8 cellular contexts compared by ENCODE assay signal in genomic region chr2:11583840-11584529, GRCh38. TPM values are rescaled to one million over a fixed set of nuclear protein-coding genes. Genes with fewer than 3 reads are reported as not detected.
A peak's percentile ranks its signal among the peaks of the same experiment; 100 is the strongest.
DNase-seq lines count a peak whose midpoint lies in the region; ATAC-seq and TF ChIP-seq lines count a peak whose summit lies in the region.

No MANE protein-coding gene starts in this region.

- H3K27me3 ChIP-seq in dorsolateral prefrontal cortex: no peaks in the 10 kb centered on the region

- peaks cover 18% of the 10 kb centered on the region for H3K4me1 Mint-ChIP-seq in activated CD4-positive, alpha-beta T cell treated with anti-CD3 and anti-CD28 coated beads, Interleukin-2, amount 10 ng/mL, durations not matched to agents 24 days and 14 days

- H3K4me3 ChIP-seq in dorsolateral prefrontal cortex (no peak overlapping the region), mesodermal cell (ENCODE audit: extremely low read depth, insufficient read depth, low read length, poor library complexity, severe bottlenecking) (no peak overlapping the region)

- intact Hi-C loops in activated CD4-positive, alpha-beta T cell treated with anti-CD3 and anti-CD28 coated beads, Interleukin-2, amount 10 ng/mL, durations not matched to agents 24 days and 14 days (cut with micrococcal nuclease): loop anchor here (1.0 to 5.0 kb wide), 9 partner anchors 98 to 751 kb away; partner anchors contain the start of genes ROCK2 and SLC66A3
- intact Hi-C loops in dorsolateral prefrontal cortex (cut with DNase I): loop anchor here (1.0 to 10.0 kb wide), 6 partner anchors 87 to 749 kb away; partner anchors contain the start of gene ROCK2 (in 1 of the 2)

- H3K27ac Mint-ChIP-seq in activated CD4-positive, alpha-beta T cell treated with anti-CD3 and anti-CD28 coated beads, Interleukin-2, amount 10 ng/mL, durations not matched to agents 24 days and 14 days: peak overlapping the region; percentile 52

- H3K9me3 ChIP-seq in mesodermal cell (ENCODE audit: control insufficient read depth, low read length): no peaks in the 10 kb centered on the region

- 76 to 79% methylated on average over 9 to 12 of the region's 14 CpGs for WGBS in mesodermal cell (ENCODE audit: insufficient coverage in 2 of 2), 2 experiments

- peaks cover 42% of the 10 kb centered on the region for H3K36me3 ChIP-seq in mesodermal cell (ENCODE audit: control insufficient read depth, insufficient read depth, low read length)

- H3K4me1 ChIP-seq in mesodermal cell (ENCODE audit: control insufficient read depth, insufficient read depth, low read length, poor library complexity, severe bottlenecking): peaks cover 5% of the 10 kb centered on the region

- peaks cover 5% of the 10 kb centered on the region for H3K27me3 Mint-ChIP-seq in activated CD4-positive, alpha-beta T cell treated with anti-CD3 and anti-CD28 coated beads, Interleukin-2, amount 10 ng/mL, durations not matched to agents 24 days and 14 days

- H3K4me3 Mint-ChIP-seq in activated CD4-positive, alpha-beta T cell treated with anti-CD3 and anti-CD28 coated beads, Interleukin-2, amount 10 ng/mL, durations not matched to agents 24 days and 14 days: no peak overlapping the region

- DNase-seq in AG20443 (ENCODE audit: low spot score) (peak; percentile 92), NCI-H510A (lab: John Stamatoyannopoulos, UW) (peak; percentile 23), dorsolateral prefrontal cortex (peak; percentile 61 to 90 (median 83))
- peak; percentile 88 for DNase-seq in activated CD4-positive, alpha-beta T cell treated with anti-CD3 and anti-CD28 coated beads, Interleukin-2, amount 10 ng/mL, durations not matched to agents 24 days and 14 days
- peak; percentile 52 to 70 for DNase-seq in stimulated activated CD8-positive, alpha-beta memory T cell treated with anti-CD3 and anti-CD28 coated beads, Interleukin-15, amount 100 ng/mL, for 4 hours (ENCODE audit: low read depth in 2 of 2)

- no peaks in the 10 kb centered on the region for H3K9me3 Mint-ChIP-seq in activated CD4-positive, alpha-beta T cell treated with anti-CD3 and anti-CD28 coated beads, Interleukin-2, amount 10 ng/mL, durations not matched to agents 24 days and 14 days

- ATAC-seq in GM18870 (IDR thresholded peaks at IDR 0.05; ENCODE audit: unreplicated experiment): peak; percentile 75
- peak; percentile 63 for ATAC-seq in HG03139 (IDR thresholded peaks at IDR 0.05; ENCODE audit: unreplicated experiment)

- H3K27ac ChIP-seq in dorsolateral prefrontal cortex (peak overlapping the region in 24 of 59 donors; percentile 8 to 81 (median 47)), mesodermal cell (ENCODE audit: low read depth, low read length, severe bottlenecking) (peak overlapping the region; percentile 65)

- H3K36me3 Mint-ChIP-seq in activated CD4-positive, alpha-beta T cell treated with anti-CD3 and anti-CD28 coated beads, Interleukin-2, amount 10 ng/mL, durations not matched to agents 24 days and 14 days (ENCODE audit: low read depth): no peaks in the 10 kb centered on the region

- TF ChIP-seq CTCF in dorsolateral prefrontal cortex (IDR thresholded peaks at IDR 0.05 in 54 of 56, conservative IDR thresholded peaks at IDR 0.05 in 2 of 56; ENCODE audit: low read depth in 1 of 56, partially characterized antibody in 56 of 56): peak; percentile 84 to 100 (median 96)

RNA-seq across cellular contexts. Expression of gene GREB1, which starts 50.1 kb away (rescaled TPM):
- total RNA-seq in activated CD4-positive, alpha-beta T cell treated with anti-CD3 and anti-CD28 coated beads, Interleukin-2, amount 10 ng/mL, durations not matched to agents 24 days and 14 days: 0.05 and 0.24 TPM in 2 replicates
- 10 to 100 TPM; 21.2 to 61.8 (median 37.2) TPM for total RNA-seq in dorsolateral prefrontal cortex
- polyA plus RNA-seq in mesodermal cell (2013, experiment 1 of 2): 19.7 TPM
- polyA plus RNA-seq in mesodermal cell (2013, experiment 2 of 2): 15.9 TPM

Comparison
In these comparisons a context has a peak if more than half of its experiments do, and no peak if none do; other contexts are left out.
1. DNase-seq: peak in every context shown above with its lines; median percentile 92 in AG20443; 88 in activated CD4-positive, alpha-beta T cell treated with anti-CD3 and anti-CD28 coated beads, Interleukin-2, amount 10 ng/mL, durations not matched to agents 24 days and 14 days; 83 in dorsolateral prefrontal cortex; 61 in stimulated activated CD8-positive, alpha-beta memory T cell treated with anti-CD3 and anti-CD28 coated beads, Interleukin-15, amount 100 ng/mL, for 4 hours; 23 in NCI-H510A.
2. RNA of gene GREB1, which starts 50.1 kb away (total RNA-seq): 21.2 to 61.8 TPM in dorsolateral prefrontal cortex; 0.05 to 0.24 TPM in activated CD4-positive, alpha-beta T cell treated with anti-CD3 and anti-CD28 coated beads, Interleukin-2, amount 10 ng/mL, durations not matched to agents 24 days and 14 days; every median in the first group is over 10 times any median in the second.